In genomic region chr4:145131848-145132247, GRCh38 we compare ENCODE assay signal across 20 cellular contexts. TPM values are rescaled to one million over a fixed set of nuclear protein-coding genes. Genes with fewer than 3 reads are reported as not detected.
DNase-seq lines count a peak whose midpoint lies in the region; ATAC-seq, FAIRE-seq and TF ChIP-seq lines count a peak whose summit lies in the region.
"Had no signal": no experiment of that assay in that cellular context is flagged by ENCODE, and none has a peak within 500 bp of the region (broad histone marks: within the 10 kb centered on the region; RNA-seq: fewer than 3 reads in every experiment).

No MANE protein-coding gene starts in this region.

- H3K4me1 ChIP-seq in cardiac muscle cell (ENCODE audit: low read depth) = no peaks in the 10 kb centered on the region
- H3K4me1 ChIP-seq in OCI-LY3 (ENCODE audit: low read length) = peaks cover 37% of the 10 kb centered on the region
- peaks cover 12 to 17% of the 10 kb centered on the region in 2 donors for H3K4me1 ChIP-seq in left lung
- H3K4me1 ChIP-seq: right atrium auricular region had no signal

- peaks cover 29% of the 10 kb centered on the region for H4K20me1 ChIP-seq in OCI-LY3 (ENCODE audit: insufficient read depth, low read length)

- no peaks in the 10 kb centered on the region; the same call in 1 of the 2 replicates for H3K79me2 ChIP-seq in OCI-LY3 (ENCODE audit: low read length)

- H3K36me3 ChIP-seq in cardiac muscle cell (peaks cover 26% of the 10 kb centered on the region), OCI-LY3 (replicated peaks; ENCODE audit: low read depth, low read length) (peaks cover 36% of the 10 kb centered on the region), left lung (peaks cover 0 to 27% of the 10 kb centered on the region in 2 donors)
- H3K36me3 ChIP-seq: thoracic aorta had no signal

- H3K9ac ChIP-seq in OCI-LY3 (ENCODE audit: low read length) = no peak overlapping the region

- H3K9me3 ChIP-seq in cardiac muscle cell (ENCODE audit: low read depth) (no peaks in the 10 kb centered on the region), OCI-LY3 (ENCODE audit: insufficient read depth, low read length) (no peaks in the 10 kb centered on the region), left lung (no peaks in the 10 kb centered on the region)
- H3K9me3 ChIP-seq: right atrium auricular region, thoracic aorta had no signal

- no peak for TF ChIP-seq CTCF in cardiac muscle cell (IDR thresholded peaks at IDR 0.05; ENCODE audit: low read depth, low read length)
- TF ChIP-seq CTCF in OCI-LY3 (IDR thresholded peaks at IDR 0.05; ENCODE audit: low read depth, low read length) = no peak
- no peak for TF ChIP-seq CTCF in left lung (IDR thresholded peaks at IDR 0.05)

- no peak overlapping the region for H2AFZ ChIP-seq in OCI-LY3 (ENCODE audit: low read depth, low read length)

- DNase-seq in cardiac muscle cell (ENCODE audit: low read depth in 1 of 2, low spot score in 1 of 2) (no peak), left cardiac atrium (no peak), left lung (no peak), NCI-H1048 (lab: John Stamatoyannopoulos, UW) (no peak), GM12892 (ENCODE audit: insufficient read length) (no peak)
- DNase-seq: activated CD8-positive, alpha-beta memory T cell treated with anti-CD3 and anti-CD28 coated beads, Interleukin-2, amount 50 U/mL, for 48 hours; aorta; CD8-positive, alpha-beta T cell; central memory CD4-positive, alpha-beta T cell; DMS79; H7; NCI-H1105 treated with DMSO at 0.1 percent for 48 hours; NCI-H510A; RPMI8226; stimulated activated CD4-positive, alpha-beta T cell treated with anti-CD3 and anti-CD28 coated beads, Interleukin-12 subunit alpha, Interleukin-12 subunit beta, amount 100 ng/mL, for 4 hours had no signal

- ATAC-seq in left cardiac atrium (no peak), left lung (no peak), HG03520 (IDR thresholded peaks at IDR 0.05; ENCODE audit: unreplicated experiment) (no peak)
- ATAC-seq: CD8-positive, alpha-beta T cell had no signal

- H3K4me3 ChIP-seq in cardiac muscle cell (no peak overlapping the region), OCI-LY3 (ENCODE audit: low read length) (peak overlapping the region; percentile 60; the same call in 1 of the 2 replicates), left lung (no peak overlapping the region)
- H3K4me3 ChIP-seq: right atrium auricular region, thoracic aorta had no signal

- intact Hi-C loops in left cardiac atrium (cut with DNase I) = no loop called here
- intact Hi-C loops in left lung (cut with DNase I) = no loop called here

- TF ChIP-seq POLR2A in GM12892 (IDR thresholded peaks at IDR 0.05; ENCODE audit: low read depth, low read length) = no peak

- no peak for FAIRE-seq in GM12892 (lab: Jason Lieb, UNC)
- FAIRE-seq: islet of Langerhans had no signal

- H3K4me2 ChIP-seq in OCI-LY3 (ENCODE audit: low read length) = peak overlapping the region; percentile 80

- H3K27me3 ChIP-seq in cardiac muscle cell (no peaks in the 10 kb centered on the region), OCI-LY3 (ENCODE audit: low read depth, low read length) (no peaks in the 10 kb centered on the region), left lung (no peaks in the 10 kb centered on the region)
- H3K27me3 ChIP-seq: right atrium auricular region had no signal

- peak overlapping the region; percentile 52 for H3K27ac ChIP-seq in cardiac muscle cell
- peak overlapping the region; percentile 84 for H3K27ac ChIP-seq in OCI-LY3 (ENCODE audit: low read length)
- peak overlapping the region; percentile 3 to 51 for H3K27ac ChIP-seq in left lung
- H3K27ac ChIP-seq: right atrium auricular region had no signal

RNA-seq across cellular contexts. Expression of gene ABCE1, which starts 33.7 kb away (rescaled TPM):
- 45.5 and 51.0 TPM in 2 replicates for total RNA-seq in cardiac muscle cell
- 24.1 and 41.6 TPM in 2 replicates for polyA plus RNA-seq in cardiac muscle cell
- 10 to 100 TPM; 31.5 to 55.0 TPM for total RNA-seq in left cardiac atrium
- 10 to 100 TPM; 35.1 to 65.9 TPM for total RNA-seq in left lung
- polyA plus RNA-seq in GM12892 (2012; ENCODE audit: missing spikeins) = 76.8 TPM

RNA-seq across cellular contexts. Expression of gene ANAPC10, which starts 33.9 kb away (rescaled TPM):
- total RNA-seq in cardiac muscle cell (17.4 and 20.1 TPM in 2 replicates), left cardiac atrium (10 to 100 TPM; 13.7 to 17.4 TPM), left lung (10 to 100 TPM; 16.0 to 22.7 TPM)
- polyA plus RNA-seq in cardiac muscle cell = 26.9 and 36.5 TPM in 2 replicates
- polyA plus RNA-seq in GM12892 (2012; ENCODE audit: missing spikeins) = 24.8 TPM

RNA-seq across cellular contexts. Expression of gene OTUD4, which starts 48.5 kb away (rescaled TPM):
- total RNA-seq in cardiac muscle cell = 14.9 and 26.4 TPM in 2 replicates
- polyA plus RNA-seq in cardiac muscle cell = 22.9 and 38.8 TPM in 2 replicates
- 10 to 100 TPM; 26.5 to 27.1 TPM for total RNA-seq in left cardiac atrium
- total RNA-seq in left lung = 10 to 100 TPM; 33.9 to 42.7 TPM
- 16.1 TPM for polyA plus RNA-seq in GM12892 (2012; ENCODE audit: missing spikeins)

Comparison
In these comparisons a context has a peak if more than half of its experiments do, and no peak if none do; other contexts are left out.
1. H3K27ac ChIP-seq: peak in every context shown above with its lines; median percentile 84 in OCI-LY3; 52 in cardiac muscle cell; 27 in left lung.